Comparison of ENCODE assay signal across 28 cellular contexts in the genomic region with DNA sequence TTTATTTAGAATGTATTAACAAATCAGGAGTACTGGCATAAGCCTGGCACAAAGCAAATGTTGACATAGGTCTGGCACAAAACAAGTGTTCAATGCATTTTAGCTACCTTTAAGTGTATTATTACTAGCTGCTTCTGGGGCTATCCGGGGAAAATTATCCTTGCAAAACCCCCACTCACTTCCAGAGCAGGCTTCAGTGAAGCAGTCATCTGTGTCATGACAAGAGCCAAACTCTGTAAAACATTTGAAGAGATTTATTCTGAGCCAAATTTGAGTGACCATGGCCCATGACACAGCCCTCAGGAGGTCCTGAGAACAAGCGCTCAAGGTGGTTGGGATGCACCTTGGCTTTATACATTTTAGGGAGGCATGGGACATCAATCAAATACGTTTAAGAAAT.
"Had no signal": no experiment of that assay in that cellular context is flagged by ENCODE, and none has a peak within 500 bp of the region (broad histone marks: within the 10 kb centered on the region; RNA-seq: fewer than 3 reads in every experiment).

No MANE protein-coding gene starts in this region.

- H3K27me3 Mint-ChIP-seq: activated CD8-positive, alpha-beta T cell treated with anti-CD3 and anti-CD28 coated beads for 36 hours; activated naive CD8-positive, alpha-beta T cell; activated T-helper 17 cell treated with anti-CD3 and anti-CD28 coated beads, Interleukin-2, amount 50 U/mL, for 72 hours; dendritic cell treated with granulocyte-macrophage colony-stimulating factor and Interleukin-4, amounts not matched to agents 40 ng/mL and 50 ng/mL, for 4 days had no signal

- DNase-seq: activated CD4-positive, alpha-beta T cell treated with anti-CD3 and anti-CD28 coated beads for 4 hours; activated CD4-positive, alpha-beta T cell treated with anti-CD3 and anti-CD28 coated beads, Interleukin-2, amount 50 U/mL, for 1 hour; activated CD4-positive, alpha-beta T cell treated with anti-CD3 and anti-CD28 coated beads, Interleukin-2, amount 50 U/mL, for 48 hours; activated CD4-positive, CD25-positive, alpha-beta regulatory T cell; activated CD4-positive, CD25-positive, alpha-beta regulatory T cell treated with anti-CD3 and anti-CD28 coated beads, Interleukin-2, amount 50 U/mL, for 72 hours; activated CD8-positive, alpha-beta memory T cell treated with anti-CD3 and anti-CD28 coated beads for 24 hours; activated CD8-positive, alpha-beta T cell treated with anti-CD3 and anti-CD28 coated beads for 36 hours; activated effector memory CD4-positive, alpha-beta T cell treated with Interleukin-2 at 50 U/mL for 16 hours; activated gamma-delta T cell treated with Interleukin-2 at 50 U/mL for 16 hours; activated naive CD4-positive, alpha-beta T cell treated with anti-CD3 and anti-CD28 coated beads, Interleukin-2, amount 50 U/mL, for 16 hours; activated naive CD4-positive, alpha-beta T cell treated with Interleukin-2 at 50 U/mL for 16 hours; activated T-cell treated with anti-CD3 and anti-CD28 coated beads, Interleukin-2, amount 50 U/mL, for 4 hours; amniotic stem cell; anterior cingulate cortex; brain microvascular endothelial cell; dorsolateral prefrontal cortex; effector memory CD4-positive, alpha-beta T cell; endodermal cell; erythroblast; foreskin keratinocyte; gastrocnemius medialis; T-helper 2 cell had no signal

- H3K27ac Mint-ChIP-seq: activated CD8-positive, alpha-beta T cell treated with anti-CD3 and anti-CD28 coated beads for 36 hours; activated naive CD8-positive, alpha-beta T cell; dendritic cell treated with granulocyte-macrophage colony-stimulating factor and Interleukin-4, amounts not matched to agents 40 ng/mL and 50 ng/mL, for 4 days; endodermal cell had no signal

- FAIRE-seq: astrocyte, bronchial epithelial cell had no signal

- H3K9me3 Mint-ChIP-seq: central memory CD8-positive, alpha-beta T cell; dendritic cell treated with granulocyte-macrophage colony-stimulating factor and Interleukin-4, amounts not matched to agents 40 ng/mL and 50 ng/mL, for 4 days had no signal

- H3K4me3 Mint-ChIP-seq: activated CD8-positive, alpha-beta T cell treated with anti-CD3 and anti-CD28 coated beads for 36 hours; activated naive CD8-positive, alpha-beta T cell; activated T-cell treated with anti-CD3 and anti-CD28 coated beads, Interleukin-2, amount 50 U/mL, for 4 hours; activated T-helper 17 cell treated with anti-CD3 and anti-CD28 coated beads, Interleukin-2, amount 50 U/mL, for 72 hours; central memory CD8-positive, alpha-beta T cell; dendritic cell treated with granulocyte-macrophage colony-stimulating factor and Interleukin-4, amounts not matched to agents 40 ng/mL and 50 ng/mL, for 4 days; endodermal cell had no signal

- H3K4me1 Mint-ChIP-seq: endodermal cell had no signal
